In genomic region chr3:149819432-149819831, GRCh38 we compare ENCODE assay signal across 36 cellular contexts. TPM values are rescaled to one million over a fixed set of nuclear protein-coding genes. Genes with fewer than 3 reads are reported as not detected.
"Had no signal": no experiment of that assay in that cellular context is flagged by ENCODE, and none has a peak within 500 bp of the region (broad histone marks: within the 10 kb centered on the region; RNA-seq: fewer than 3 reads in every experiment).

No MANE protein-coding gene starts in this region.

- H3K36me3 ChIP-seq: adrenal gland had no signal

- FAIRE-seq: astrocyte, bronchial epithelial cell, TTC549 had no signal

- H3K27ac ChIP-seq: adrenal gland, body of pancreas, KMS-11, RWPE1 had no signal

- DNase-seq: activated CD4-positive, alpha-beta memory T cell treated with anti-CD3 and anti-CD28 coated beads for 36 hours; activated CD4-positive, alpha-beta T cell treated with anti-CD3 and anti-CD28 coated beads for 36 hours; activated CD4-positive, alpha-beta T cell treated with anti-CD3 and anti-CD28 coated beads, Interleukin-2, amount 10 ng/mL, durations not matched to agents 7 days and 5 days; activated CD8-positive, alpha-beta memory T cell treated with anti-CD3 and anti-CD28 coated beads, Interleukin-2, amount 50 U/mL, for 4 hours; activated gamma-delta T cell treated with Interleukin-2 at 50 U/mL for 16 hours; activated naive CD4-positive, alpha-beta T cell treated with anti-CD3 and anti-CD28 coated beads for 36 hours; activated T-cell treated with anti-CD3 and anti-CD28 coated beads for 4 hours; activated T-cell treated with anti-CD3 and anti-CD28 coated beads, Interleukin-2, amount 50 U/mL, for 4 hours; adrenal gland; body of pancreas; caudate nucleus; cerebellar nuclear complex; NCI-H1092 treated with DMSO at 0.1 percent for 48 hours; NCI-H1417; NCI-H146; NCI-H187; NCI-H2029 treated with DMSO at 0.1 percent for 48 hours; NCI-H2107; NCI-H2171; NCI-H510A; NCI-H526; NCI-H748 treated with DMSO at 0.1 percent for 48 hours; NK-92 treated with Interleukin-12 subunit alpha and Interleukin-12 subunit beta, amount 100 ng/mL, for 24 hours; Right ventricle myocardium superior had no signal

- ATAC-seq: activated CD4-positive, alpha-beta T cell treated with anti-CD3 and anti-CD28 coated beads for 36 hours; activated CD4-positive, CD25-positive, alpha-beta regulatory T cell treated with anti-CD3 and anti-CD28 coated beads, Interleukin-2, amount 50 U/mL, for 24 hours; activated naive CD4-positive, alpha-beta T cell treated with anti-CD3 and anti-CD28 coated beads, Interleukin-2, amount 50 U/mL, for 72 hours; activated T-cell treated with anti-CD3 and anti-CD28 coated beads, Interleukin-2, amount 50 U/mL, for 4 hours; body of pancreas had no signal

- H3K9me3 ChIP-seq: adrenal gland, body of pancreas had no signal

- H3K27me3 Mint-ChIP-seq: activated CD4-positive, alpha-beta memory T cell treated with anti-CD3 and anti-CD28 coated beads for 36 hours; activated CD4-positive, alpha-beta T cell treated with anti-CD3 and anti-CD28 coated beads for 36 hours; activated CD4-positive, alpha-beta T cell treated with anti-CD3 and anti-CD28 coated beads, Interleukin-2, amount 10 ng/mL, durations not matched to agents 7 days and 5 days had no signal

- H3K9me3 Mint-ChIP-seq: activated CD4-positive, alpha-beta memory T cell treated with anti-CD3 and anti-CD28 coated beads for 36 hours had no signal

- H3K27ac Mint-ChIP-seq: activated CD4-positive, alpha-beta memory T cell treated with anti-CD3 and anti-CD28 coated beads for 36 hours; activated CD4-positive, alpha-beta T cell treated with anti-CD3 and anti-CD28 coated beads for 36 hours; activated CD4-positive, alpha-beta T cell treated with anti-CD3 and anti-CD28 coated beads, Interleukin-2, amount 10 ng/mL, durations not matched to agents 7 days and 5 days; activated naive CD4-positive, alpha-beta T cell treated with anti-CD3 and anti-CD28 coated beads for 36 hours; activated naive CD4-positive, alpha-beta T cell treated with anti-CD3 and anti-CD28 coated beads, Interleukin-2, amount 50 U/mL, for 72 hours; activated T-helper 1 cell treated with anti-CD3 and anti-CD28 coated beads, Interleukin-12 subunit alpha, Interleukin-12 subunit beta, Interleukin-2, Interleukin-4 antibody, amounts not matched to agents 30 ng/mL and 10 ng/mL and 1 ng/mL, durations not matched to agents 14 hours and 24 hours and 36 hours; T-helper 2 cell treated with Interferon-gamma antibody and Interleukin-4, amounts not matched to agents 5 μg/mL and 100 μg/mL, for 36 hours had no signal

- H3K27me3 ChIP-seq: adrenal gland, body of pancreas, MG63 had no signal

- H3K4me3 Mint-ChIP-seq: activated CD4-positive, alpha-beta memory T cell treated with anti-CD3 and anti-CD28 coated beads for 36 hours; activated CD4-positive, alpha-beta T cell treated with anti-CD3 and anti-CD28 coated beads for 36 hours; activated CD4-positive, alpha-beta T cell treated with anti-CD3 and anti-CD28 coated beads, Interleukin-2, amount 10 ng/mL, durations not matched to agents 7 days and 5 days; activated naive CD4-positive, alpha-beta T cell treated with anti-CD3 and anti-CD28 coated beads for 36 hours; activated T-cell treated with anti-CD3 and anti-CD28 coated beads, Interleukin-2, amount 50 U/mL, for 4 hours; activated T-helper 1 cell treated with anti-CD3 and anti-CD28 coated beads, Interleukin-12 subunit alpha, Interleukin-12 subunit beta, Interleukin-2, Interleukin-4 antibody, amounts not matched to agents 30 ng/mL and 10 ng/mL and 1 ng/mL, durations not matched to agents 14 hours and 24 hours and 36 hours; T-helper 2 cell treated with Interferon-gamma antibody and Interleukin-4, amounts not matched to agents 5 μg/mL and 100 μg/mL, for 36 hours had no signal

- H3K4me3 ChIP-seq: adrenal gland, body of pancreas, MG63 had no signal

RNA-seq across cellular contexts. Expression of gene ANKUB1, which starts 27.1 kb away (rescaled TPM):
- total RNA-seq: activated CD4-positive, alpha-beta memory T cell treated with anti-CD3 and anti-CD28 coated beads for 36 hours; activated CD4-positive, alpha-beta T cell treated with anti-CD3 and anti-CD28 coated beads for 36 hours; activated CD4-positive, alpha-beta T cell treated with anti-CD3 and anti-CD28 coated beads, Interleukin-2, amount 10 ng/mL, durations not matched to agents 7 days and 5 days; activated naive CD4-positive, alpha-beta T cell treated with anti-CD3 and anti-CD28 coated beads for 36 hours; activated naive CD4-positive, alpha-beta T cell treated with anti-CD3 and anti-CD28 coated beads, Interleukin-2, amount 50 U/mL, for 72 hours; activated T-cell treated with anti-CD3 and anti-CD28 coated beads, Interleukin-2, amount 50 U/mL, for 4 hours; activated T-helper 1 cell treated with anti-CD3 and anti-CD28 coated beads, Interleukin-12 subunit alpha, Interleukin-12 subunit beta, Interleukin-2, Interleukin-4 antibody, amounts not matched to agents 30 ng/mL and 10 ng/mL and 1 ng/mL, durations not matched to agents 14 hours and 24 hours and 36 hours; adrenal gland; astrocyte; body of pancreas; PC-3; Right ventricle myocardium superior; T-helper 1 cell treated with Interleukin-12 subunit alpha and Interleukin-12 subunit beta and Interleukin-4 antibody, amounts not matched to agents 30 ng/mL and 1 ng/mL, for 36 hours had no signal
- polyA plus RNA-seq: adrenal gland had no signal
